In the genomic region with DNA sequence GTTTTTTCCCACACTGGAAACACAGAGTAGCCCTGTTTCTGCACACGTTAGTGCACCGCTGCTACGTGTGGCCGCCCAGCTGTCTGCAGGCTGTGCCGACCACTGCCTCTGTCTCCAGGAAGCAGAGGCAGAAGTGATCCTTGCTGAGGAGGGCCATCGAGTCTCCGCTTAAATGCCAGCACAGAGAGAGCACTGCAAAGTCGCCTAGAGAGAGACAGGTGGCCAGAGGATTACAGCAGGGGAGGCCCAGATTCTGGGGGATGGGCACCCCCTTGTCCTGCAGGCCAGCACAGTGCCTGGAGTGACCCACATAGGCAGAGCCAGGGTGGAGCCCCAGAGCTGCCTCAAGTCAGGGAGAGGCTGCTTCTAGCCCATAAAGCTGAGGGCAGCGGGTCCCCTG, we compare ENCODE assay signal across 23 cellular contexts. TPM values are rescaled to one million over a fixed set of nuclear protein-coding genes. Genes with fewer than 3 reads are reported as not detected.
DNase-seq lines count a peak whose midpoint lies in the region; ATAC-seq, FAIRE-seq and TF ChIP-seq lines count a peak whose summit lies in the region.
"Had no signal": no experiment of that assay in that cellular context is flagged by ENCODE, and none has a peak within 500 bp of the region (broad histone marks: within the 10 kb centered on the region; RNA-seq: fewer than 3 reads in every experiment).

No MANE protein-coding gene starts in this region.

- H3K4me1 Mint-ChIP-seq in progenitor cell of endocrine pancreas (ENCODE audit: low read depth), result peaks cover 2% of the 10 kb centered on the region

- H3K27me3 Mint-ChIP-seq in progenitor cell of endocrine pancreas, result no peaks in the 10 kb centered on the region
- H3K27me3 Mint-ChIP-seq: CD8-positive, alpha-beta memory T cell had no signal

- H3K4me3 Mint-ChIP-seq in progenitor cell of endocrine pancreas (ENCODE audit: low read depth), result no peak overlapping the region

- H3K4me1 ChIP-seq in NT2/D1 (ENCODE audit: insufficient read depth, insufficient read length), result peaks cover 22% of the 10 kb centered on the region
- peaks cover 0 to 2% of the 10 kb centered on the region in 2 donors for H3K4me1 ChIP-seq in kidney (ENCODE audit: control insufficient read depth in 1 of 2, insufficient read depth in 1 of 2, low read depth in 1 of 2, low read length in 2 of 2)
- H3K4me1 ChIP-seq in gastroesophageal sphincter, result peaks cover 0 to 11% (median 0%) of the 10 kb centered on the region in 3 donors

- H3K27ac Mint-ChIP-seq in progenitor cell of endocrine pancreas, result peak overlapping the region; percentile 64

- TF ChIP-seq EP300 in gastroesophageal sphincter (IDR thresholded peaks at IDR 0.05), result no peak

- no peaks in the 10 kb centered on the region for H3K9me3 Mint-ChIP-seq in progenitor cell of endocrine pancreas (ENCODE audit: low read depth)
- H3K9me3 Mint-ChIP-seq: CD8-positive, alpha-beta memory T cell had no signal

- no peaks in the 10 kb centered on the region for H3K27me3 ChIP-seq in NT2/D1 (ENCODE audit: insufficient read depth, insufficient read length)
- no peaks in the 10 kb centered on the region for H3K27me3 ChIP-seq in gastroesophageal sphincter
- H3K27me3 ChIP-seq: SJCRH30 had no signal

- H3K4me3 ChIP-seq in NT2/D1 (ENCODE audit: insufficient read length, low read depth), result no peak overlapping the region
- no peak overlapping the region for H3K4me3 ChIP-seq in kidney (ENCODE audit: low read length in 2 of 2)
- H3K4me3 ChIP-seq in gastroesophageal sphincter, result no peak overlapping the region
- H3K4me3 ChIP-seq: SJCRH30 had no signal

- WGBS in gastroesophageal sphincter (ENCODE audit: low coverage in 1 of 2), 2 donors, result 33 to 50% methylated on average over 1 of the region's 9 CpGs

- H3K9me3 ChIP-seq in NT2/D1 (ENCODE audit: insufficient read depth, low read length) (no peaks in the 10 kb centered on the region), kidney (ENCODE audit: control insufficient read depth in 1 of 2, low read length in 2 of 2) (no peaks in the 10 kb centered on the region), gastroesophageal sphincter (no peaks in the 10 kb centered on the region)
- H3K9me3 ChIP-seq: SJCRH30 had no signal

- TF ChIP-seq POLR2A in gastroesophageal sphincter (IDR thresholded peaks at IDR 0.05), result no peak

- no peak overlapping the region for H3K27ac ChIP-seq in kidney (ENCODE audit: low read depth in 2 of 2, low read length in 2 of 2)
- H3K27ac ChIP-seq in gastroesophageal sphincter, result no peak overlapping the region
- H3K27ac ChIP-seq: 22Rv1, SJCRH30 had no signal

- peaks cover 8% of the 10 kb centered on the region for H3K36me3 Mint-ChIP-seq in progenitor cell of endocrine pancreas (ENCODE audit: insufficient read depth)

- no peak for TF ChIP-seq CTCF in kidney (IDR thresholded peaks at IDR 0.05; ENCODE audit: borderline replicate concordance, extremely low read depth, insufficient read depth)
- TF ChIP-seq CTCF in progenitor cell of endocrine pancreas (IDR thresholded peaks at IDR 0.05; ENCODE audit: unreplicated experiment), result no peak
- TF ChIP-seq CTCF in gastroesophageal sphincter (IDR thresholded peaks at IDR 0.05), result no peak

- FAIRE-seq in kidney (lab: Jason Lieb, UNC), result no peak
- FAIRE-seq: GM12891 had no signal

- ATAC-seq in GM18909 (IDR thresholded peaks at IDR 0.05; ENCODE audit: poor library complexity, unreplicated experiment) (no peak), GM21367 (IDR thresholded peaks at IDR 0.05; ENCODE audit: unreplicated experiment) (no peak), gastroesophageal sphincter (no peak)

- H3K36me3 ChIP-seq in NT2/D1 (ENCODE audit: insufficient read depth, insufficient read length, low read length), result peaks cover 71% of the 10 kb centered on the region
- peaks cover 16 to 40% of the 10 kb centered on the region in 2 donors for H3K36me3 ChIP-seq in kidney (ENCODE audit: control insufficient read depth in 1 of 2, insufficient read depth in 2 of 2, low read length in 2 of 2)
- H3K36me3 ChIP-seq in gastroesophageal sphincter, result peaks cover 0 to 92% of the 10 kb centered on the region in 2 donors

- DNase-seq in NCI-H524 (lab: John Stamatoyannopoulos, UW), result peak; percentile 45 to 61
- no peak for DNase-seq in NCI-H524 treated with DMSO at 0.1 percent for 48 hours (lab: John Stamatoyannopoulos, UW)
- DNase-seq in NT2/D1 (ENCODE audit: low read depth, low spot score), result no peak
- DNase-seq in kidney, result peak; percentile 44
- DNase-seq in progenitor cell of endocrine pancreas (ENCODE audit: low spot score, unreplicated experiment), result no peak
- DNase-seq: CD8-positive, alpha-beta memory T cell; DMS 273 treated with DMSO at 0.1 percent for 48 hours; GF-D8; GOT3; NCI-H1105 treated with DMSO at 0.1 percent for 48 hours; NCI-H1694 treated with DMSO at 0.1 percent for 48 hours; NCI-H226; NCI-H526 treated with DMSO at 0.1 percent for 48 hours; NK-92 treated with Interleukin-12 subunit alpha and Interleukin-12 subunit beta, amount 100 ng/mL, for 24 hours; OCI-M1; RPMI8226; SJCRH30 had no signal

- H3K9ac ChIP-seq in NT2/D1 (ENCODE audit: insufficient read length, low read depth), result peak overlapping the region; percentile 70
- H3K9ac ChIP-seq in kidney (ENCODE audit: low read length in 2 of 2), result no peak overlapping the region

- intact Hi-C loops in kidney (cut with DNase I), result no loop called here

RNA-seq across cellular contexts. Expression of a gene that starts 6.1 kb away (rescaled TPM):
- total RNA-seq in kidney (37.1 TPM), progenitor cell of endocrine pancreas (30.7 and 31.4 TPM in 2 replicates), gastroesophageal sphincter (10 to 100 TPM; 38.2 to 52.1 (median 46.6) TPM)
- 72.4 TPM for polyA plus RNA-seq in kidney (ENCODE audit: insufficient read depth, low read depth, low replicate concordance)

RNA-seq across cellular contexts. Expression of a gene that starts 19.0 kb away (rescaled TPM):
- total RNA-seq in kidney (18.4 TPM), progenitor cell of endocrine pancreas (28.1 and 29.9 TPM in 2 replicates), gastroesophageal sphincter (10 to 100 TPM; 10.3 to 21.7 (median 14.5) TPM)
- polyA plus RNA-seq in kidney (ENCODE audit: insufficient read depth, low read depth, low replicate concordance), result 19.6 TPM

RNA-seq across cellular contexts. Expression of a gene that starts 19.6 kb away (rescaled TPM):
- total RNA-seq in kidney (10.9 TPM), progenitor cell of endocrine pancreas (79.2 and 83.8 TPM in 2 replicates), gastroesophageal sphincter (10 to 100 TPM in 2 of 4 donors, 1 to 10 TPM in 2; 4.7 to 15.5 (median 10.8) TPM)
- polyA plus RNA-seq in kidney (ENCODE audit: insufficient read depth, low read depth, low replicate concordance), result 2.8 TPM
- total RNA-seq: SJCRH30 had no signal

RNA-seq across cellular contexts. Expression of a gene that starts 21.4 kb away (rescaled TPM):
- total RNA-seq in kidney, result 0.54 TPM
- polyA plus RNA-seq in kidney (ENCODE audit: insufficient read depth, low read depth, low replicate concordance), result not detected
- 2.2 and 2.4 TPM in 2 replicates for total RNA-seq in progenitor cell of endocrine pancreas
- under 1 TPM in 2 of 4 donors, not detected in 2; 0.19 to 0.22 TPM for total RNA-seq in gastroesophageal sphincter
- polyA plus RNA-seq: BJ had no signal

Comparison
In these comparisons a context has a peak if more than half of its experiments do, and no peak if none do; other contexts are left out.
1. DNase-seq: peak in NCI-H524 (2 of 2) and kidney (single experiment); none in NCI-H524 treated with DMSO at 0.1 percent for 48 hours (single experiment), NT2/D1 (single experiment) and progenitor cell of endocrine pancreas (single experiment).